1 cellular context compared by ENCODE assay signal in the genomic region with DNA sequence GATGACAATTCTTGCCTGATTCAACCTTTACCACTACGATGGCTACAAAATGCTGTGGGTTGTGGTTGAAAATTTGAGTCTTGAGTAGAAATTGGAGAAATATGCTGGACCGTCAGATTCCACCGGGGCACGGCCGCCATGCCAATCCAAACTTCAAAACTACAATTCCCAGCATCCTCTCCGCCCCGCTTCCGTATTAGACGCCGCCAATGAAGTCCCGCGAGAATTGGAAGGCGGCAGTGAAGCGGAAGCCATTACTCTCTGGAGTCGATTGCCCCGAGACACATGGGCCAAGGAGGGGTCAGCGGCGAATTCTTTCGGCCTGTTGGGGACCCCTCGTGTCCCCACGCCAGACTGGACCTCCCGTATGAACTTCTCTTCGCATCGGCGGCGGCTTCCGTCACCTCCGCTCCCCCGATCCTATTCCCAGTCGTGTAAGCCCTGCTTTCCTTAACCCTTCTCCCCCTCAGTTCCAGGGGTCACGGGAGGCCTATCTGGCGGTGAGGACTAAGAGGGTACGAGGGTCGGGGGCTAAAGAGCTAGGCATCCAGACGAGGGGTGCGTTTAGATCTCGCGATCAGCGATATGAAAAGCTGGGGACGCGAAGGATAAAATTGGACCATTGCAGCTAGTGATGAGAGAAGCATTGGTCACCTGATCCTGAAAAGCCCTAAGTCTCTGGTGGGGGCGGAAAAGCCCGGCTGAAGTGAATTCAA.
TF ChIP-seq lines count a peak whose summit lies in the region.

A gene (plus strand): TSS at position 239 of the 716 bp plus-strand sequence. CDS start 15,620 bp downstream, outside the sequence.

TF ChIP-seq in HepG2, 621 proteins besides CTCF, POLR2A, EP300 and RAD21 (continued from another document and continues in another):
- TF ChIP-seq, protein P1, sequence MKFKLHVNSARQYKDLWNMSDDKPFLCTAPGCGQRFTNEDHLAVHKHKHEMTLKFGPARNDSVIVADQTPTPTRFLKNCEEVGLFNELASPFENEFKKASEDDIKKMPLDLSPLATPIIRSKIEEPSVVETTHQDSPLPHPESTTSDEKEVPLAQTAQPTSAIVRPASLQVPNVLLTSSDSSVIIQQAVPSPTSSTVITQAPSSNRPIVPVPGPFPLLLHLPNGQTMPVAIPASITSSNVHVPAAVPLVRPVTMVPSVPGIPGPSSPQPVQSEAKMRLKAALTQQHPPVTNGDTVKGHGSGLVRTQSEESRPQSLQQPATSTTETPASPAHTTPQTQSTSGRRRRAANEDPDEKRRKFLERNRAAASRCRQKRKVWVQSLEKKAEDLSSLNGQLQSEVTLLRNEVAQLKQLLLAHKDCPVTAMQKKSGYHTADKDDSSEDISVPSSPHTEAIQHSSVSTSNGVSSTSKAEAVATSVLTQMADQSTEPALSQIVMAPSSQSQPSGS (CRISPR knock-in tag; IDR thresholded peaks at IDR 0.05), result no peak; the same call in 1 of the 2 replicates
- TF ChIP-seq POLR2G (IDR thresholded peaks at IDR 0.05; ENCODE audit: low read depth, low read length), result peak; percentile 97
- peak; percentile 87 for TF ChIP-seq HES4 (CRISPR knock-in tag; IDR thresholded peaks at IDR 0.05; ENCODE audit: borderline replicate concordance)
- TF ChIP-seq ZNF616 (CRISPR knock-in tag; IDR thresholded peaks at IDR 0.05; ENCODE audit: low read depth), result no peak
- TF ChIP-seq, protein P2, sequence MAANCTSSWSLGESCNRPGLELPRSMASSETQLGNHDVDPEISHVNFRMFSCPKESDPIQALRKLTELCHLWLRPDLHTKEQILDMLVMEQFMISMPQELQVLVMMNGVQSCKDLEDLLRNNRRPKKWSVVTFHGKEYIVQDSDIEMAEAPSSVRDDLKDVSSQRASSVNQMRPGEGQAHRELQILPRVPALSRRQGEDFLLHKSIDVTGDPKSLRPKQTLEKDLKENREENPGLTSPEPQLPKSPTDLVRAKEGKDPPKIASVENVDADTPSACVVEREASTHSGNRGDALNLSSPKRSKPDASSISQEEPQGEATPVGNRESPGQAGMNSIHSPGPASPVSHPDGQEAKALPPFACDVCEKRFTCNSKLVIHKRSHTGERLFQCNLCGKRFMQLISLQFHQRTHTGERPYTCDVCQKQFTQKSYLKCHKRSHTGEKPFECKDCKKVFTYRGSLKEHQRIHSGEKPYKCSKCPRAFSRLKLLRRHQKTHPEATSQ (CRISPR knock-in tag; IDR thresholded peaks at IDR 0.05; ENCODE audit: borderline replicate concordance), result no peak
- TF ChIP-seq, protein P3, sequence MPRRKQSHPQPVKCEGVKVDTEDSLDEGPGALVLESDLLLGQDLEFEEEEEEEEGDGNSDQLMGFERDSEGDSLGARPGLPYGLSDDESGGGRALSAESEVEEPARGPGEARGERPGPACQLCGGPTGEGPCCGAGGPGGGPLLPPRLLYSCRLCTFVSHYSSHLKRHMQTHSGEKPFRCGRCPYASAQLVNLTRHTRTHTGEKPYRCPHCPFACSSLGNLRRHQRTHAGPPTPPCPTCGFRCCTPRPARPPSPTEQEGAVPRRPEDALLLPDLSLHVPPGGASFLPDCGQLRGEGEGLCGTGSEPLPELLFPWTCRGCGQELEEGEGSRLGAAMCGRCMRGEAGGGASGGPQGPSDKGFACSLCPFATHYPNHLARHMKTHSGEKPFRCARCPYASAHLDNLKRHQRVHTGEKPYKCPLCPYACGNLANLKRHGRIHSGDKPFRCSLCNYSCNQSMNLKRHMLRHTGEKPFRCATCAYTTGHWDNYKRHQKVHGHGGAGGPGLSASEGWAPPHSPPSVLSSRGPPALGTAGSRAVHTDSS (CRISPR knock-in tag; conservative IDR thresholded peaks at IDR 0.05), result no peak
- no peak for TF ChIP-seq NONO (IDR thresholded peaks at IDR 0.05)
- TF ChIP-seq NONO (CRISPR knock-in tag; conservative IDR thresholded peaks at IDR 0.05), result 0 out of 2 replicates have a peak, but pooled peaks have one; percentile 24
- TF ChIP-seq PRPF4 (IDR thresholded peaks at IDR 0.05; ENCODE audit: low read depth, low read length, poor library complexity, severe bottlenecking), result no peak
- TF ChIP-seq ZNF253 (CRISPR knock-in tag; IDR thresholded peaks at IDR 0.05; ENCODE audit: borderline replicate concordance), result no peak
- no peak for TF ChIP-seq ZNF205 (CRISPR knock-in tag; IDR thresholded peaks at IDR 0.05)
- TF ChIP-seq NFE2 (CRISPR knock-in tag; IDR thresholded peaks at IDR 0.05), result no peak
- TF ChIP-seq CC2D1A (CRISPR knock-in tag; IDR thresholded peaks at IDR 0.05), result no peak
- TF ChIP-seq ZNF850 (CRISPR knock-in tag; conservative IDR thresholded peaks at IDR 0.05), result no peak
- TF ChIP-seq ZNF232 (CRISPR knock-in tag; IDR thresholded peaks at IDR 0.05; ENCODE audit: borderline replicate concordance), result peak; percentile 65; the same call in 1 of the 2 replicates
- TF ChIP-seq, protein P4, sequence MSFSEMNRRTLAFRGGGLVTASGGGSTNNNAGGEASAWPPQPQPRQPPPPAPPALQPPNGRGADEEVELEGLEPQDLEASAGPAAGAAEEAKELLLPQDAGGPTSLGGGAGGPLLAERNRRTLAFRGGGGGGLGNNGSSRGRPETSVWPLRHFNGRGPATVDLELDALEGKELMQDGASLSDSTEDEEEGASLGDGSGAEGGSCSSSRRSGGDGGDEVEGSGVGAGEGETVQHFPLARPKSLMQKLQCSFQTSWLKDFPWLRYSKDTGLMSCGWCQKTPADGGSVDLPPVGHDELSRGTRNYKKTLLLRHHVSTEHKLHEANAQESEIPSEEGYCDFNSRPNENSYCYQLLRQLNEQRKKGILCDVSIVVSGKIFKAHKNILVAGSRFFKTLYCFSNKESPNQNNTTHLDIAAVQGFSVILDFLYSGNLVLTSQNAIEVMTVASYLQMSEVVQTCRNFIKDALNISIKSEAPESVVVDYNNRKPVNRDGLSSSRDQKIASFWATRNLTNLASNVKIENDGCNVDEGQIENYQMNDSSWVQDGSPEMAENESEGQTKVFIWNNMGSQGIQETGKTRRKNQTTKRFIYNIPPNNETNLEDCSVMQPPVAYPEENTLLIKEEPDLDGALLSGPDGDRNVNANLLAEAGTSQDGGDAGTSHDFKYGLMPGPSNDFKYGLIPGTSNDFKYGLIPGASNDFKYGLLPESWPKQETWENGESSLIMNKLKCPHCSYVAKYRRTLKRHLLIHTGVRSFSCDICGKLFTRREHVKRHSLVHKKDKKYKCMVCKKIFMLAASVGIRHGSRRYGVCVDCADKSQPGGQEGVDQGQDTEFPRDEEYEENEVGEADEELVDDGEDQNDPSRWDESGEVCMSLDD (CRISPR knock-in tag; IDR thresholded peaks at IDR 0.05; ENCODE audit: borderline replicate concordance), result peak; percentile 27; the same call in 1 of the 2 replicates
- 0 out of 2 replicates have a peak, but pooled peaks have one; percentile 39 for TF ChIP-seq ZNF343 (CRISPR knock-in tag; IDR thresholded peaks at IDR 0.05)
- TF ChIP-seq, protein P5, sequence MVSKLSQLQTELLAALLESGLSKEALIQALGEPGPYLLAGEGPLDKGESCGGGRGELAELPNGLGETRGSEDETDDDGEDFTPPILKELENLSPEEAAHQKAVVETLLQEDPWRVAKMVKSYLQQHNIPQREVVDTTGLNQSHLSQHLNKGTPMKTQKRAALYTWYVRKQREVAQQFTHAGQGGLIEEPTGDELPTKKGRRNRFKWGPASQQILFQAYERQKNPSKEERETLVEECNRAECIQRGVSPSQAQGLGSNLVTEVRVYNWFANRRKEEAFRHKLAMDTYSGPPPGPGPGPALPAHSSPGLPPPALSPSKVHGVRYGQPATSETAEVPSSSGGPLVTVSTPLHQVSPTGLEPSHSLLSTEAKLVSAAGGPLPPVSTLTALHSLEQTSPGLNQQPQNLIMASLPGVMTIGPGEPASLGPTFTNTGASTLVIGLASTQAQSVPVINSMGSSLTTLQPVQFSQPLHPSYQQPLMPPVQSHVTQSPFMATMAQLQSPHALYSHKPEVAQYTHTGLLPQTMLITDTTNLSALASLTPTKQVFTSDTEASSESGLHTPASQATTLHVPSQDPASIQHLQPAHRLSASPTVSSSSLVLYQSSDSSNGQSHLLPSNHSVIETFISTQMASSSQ (IDR thresholded peaks at IDR 0.05; ENCODE audit: low read depth), result 0 out of 2 replicates have a peak, but pooled peaks have one; percentile 39
- TF ChIP-seq, protein P5 (CRISPR knock-in tag; IDR thresholded peaks at IDR 0.05; ENCODE audit: borderline replicate concordance), result no peak; the same call in 1 of the 2 replicates
- no peak for TF ChIP-seq ZNF496 (CRISPR knock-in tag; IDR thresholded peaks at IDR 0.05; ENCODE audit: insufficient replicate concordance)
- TF ChIP-seq ZNF225 (CRISPR knock-in tag; IDR thresholded peaks at IDR 0.05), result peak; percentile 63; the same call in 1 of the 2 replicates
- TF ChIP-seq, protein P6, sequence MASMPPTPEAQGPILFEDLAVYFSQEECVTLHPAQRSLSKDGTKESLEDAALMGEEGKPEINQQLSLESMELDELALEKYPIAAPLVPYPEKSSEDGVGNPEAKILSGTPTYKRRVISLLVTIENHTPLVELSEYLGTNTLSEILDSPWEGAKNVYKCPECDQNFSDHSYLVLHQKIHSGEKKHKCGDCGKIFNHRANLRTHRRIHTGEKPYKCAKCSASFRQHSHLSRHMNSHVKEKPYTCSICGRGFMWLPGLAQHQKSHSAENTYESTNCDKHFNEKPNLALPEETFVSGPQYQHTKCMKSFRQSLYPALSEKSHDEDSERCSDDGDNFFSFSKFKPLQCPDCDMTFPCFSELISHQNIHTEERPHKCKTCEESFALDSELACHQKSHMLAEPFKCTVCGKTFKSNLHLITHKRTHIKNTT (CRISPR knock-in tag; IDR thresholded peaks at IDR 0.05), result no peak
- no peak for TF ChIP-seq ZNF660 (CRISPR knock-in tag; IDR thresholded peaks at IDR 0.05; ENCODE audit: borderline replicate concordance, low read depth)
- TF ChIP-seq ZNF619 (CRISPR knock-in tag; IDR thresholded peaks at IDR 0.05), result peak; percentile 73; the same call in 1 of the 2 replicates
- TF ChIP-seq KDM6A (CRISPR knock-in tag; IDR thresholded peaks at IDR 0.05; ENCODE audit: low read depth), result no peak
- TF ChIP-seq ARHGAP35 (CRISPR knock-in tag; IDR thresholded peaks at IDR 0.05; ENCODE audit: borderline replicate concordance), result peak; percentile 35; the same call in 1 of the 2 replicates
- TF ChIP-seq, protein P7, sequence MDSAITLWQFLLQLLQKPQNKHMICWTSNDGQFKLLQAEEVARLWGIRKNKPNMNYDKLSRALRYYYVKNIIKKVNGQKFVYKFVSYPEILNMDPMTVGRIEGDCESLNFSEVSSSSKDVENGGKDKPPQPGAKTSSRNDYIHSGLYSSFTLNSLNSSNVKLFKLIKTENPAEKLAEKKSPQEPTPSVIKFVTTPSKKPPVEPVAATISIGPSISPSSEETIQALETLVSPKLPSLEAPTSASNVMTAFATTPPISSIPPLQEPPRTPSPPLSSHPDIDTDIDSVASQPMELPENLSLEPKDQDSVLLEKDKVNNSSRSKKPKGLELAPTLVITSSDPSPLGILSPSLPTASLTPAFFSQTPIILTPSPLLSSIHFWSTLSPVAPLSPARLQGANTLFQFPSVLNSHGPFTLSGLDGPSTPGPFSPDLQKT (CRISPR knock-in tag; IDR thresholded peaks at IDR 0.05; ENCODE audit: borderline replicate concordance), result no peak
- no peak for TF ChIP-seq ZNF644 (CRISPR knock-in tag; IDR thresholded peaks at IDR 0.05; ENCODE audit: low read depth)
- TF ChIP-seq, protein P8, sequence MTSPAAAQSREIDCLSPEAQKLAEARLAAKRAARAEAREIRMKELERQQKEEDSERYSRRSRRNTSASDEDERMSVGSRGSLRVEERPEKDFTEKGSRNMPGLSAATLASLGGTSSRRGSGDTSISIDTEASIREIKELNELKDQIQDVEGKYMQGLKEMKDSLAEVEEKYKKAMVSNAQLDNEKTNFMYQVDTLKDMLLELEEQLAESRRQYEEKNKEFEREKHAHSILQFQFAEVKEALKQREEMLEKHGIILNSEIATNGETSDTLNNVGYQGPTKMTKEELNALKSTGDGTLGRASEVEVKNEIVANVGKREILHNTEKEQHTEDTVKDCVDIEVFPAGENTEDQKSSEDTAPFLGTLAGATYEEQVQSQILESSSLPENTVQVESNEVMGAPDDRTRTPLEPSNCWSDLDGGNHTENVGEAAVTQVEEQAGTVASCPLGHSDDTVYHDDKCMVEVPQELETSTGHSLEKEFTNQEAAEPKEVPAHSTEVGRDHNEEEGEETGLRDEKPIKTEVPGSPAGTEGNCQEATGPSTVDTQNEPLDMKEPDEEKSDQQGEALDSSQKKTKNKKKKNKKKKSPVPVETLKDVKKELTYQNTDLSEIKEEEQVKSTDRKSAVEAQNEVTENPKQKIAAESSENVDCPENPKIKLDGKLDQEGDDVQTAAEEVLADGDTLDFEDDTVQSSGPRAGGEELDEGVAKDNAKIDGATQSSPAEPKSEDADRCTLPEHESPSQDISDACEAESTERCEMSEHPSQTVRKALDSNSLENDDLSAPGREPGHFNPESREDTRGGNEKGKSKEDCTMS (CRISPR knock-in tag; conservative IDR thresholded peaks at IDR 0.05), result no peak
- TF ChIP-seq, protein P9, sequence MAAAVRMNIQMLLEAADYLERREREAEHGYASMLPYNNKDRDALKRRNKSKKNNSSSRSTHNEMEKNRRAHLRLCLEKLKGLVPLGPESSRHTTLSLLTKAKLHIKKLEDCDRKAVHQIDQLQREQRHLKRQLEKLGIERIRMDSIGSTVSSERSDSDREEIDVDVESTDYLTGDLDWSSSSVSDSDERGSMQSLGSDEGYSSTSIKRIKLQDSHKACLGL (CRISPR knock-in tag; IDR thresholded peaks at IDR 0.05), result peak; percentile 91
- peak; percentile 100 for TF ChIP-seq THAP11 (CRISPR knock-in tag; IDR thresholded peaks at IDR 0.05)
- TF ChIP-seq FOXM1 (CRISPR knock-in tag; IDR thresholded peaks at IDR 0.05), result no peak
- no peak for TF ChIP-seq TRIM24 (CRISPR knock-in tag; IDR thresholded peaks at IDR 0.05)
- TF ChIP-seq RCOR2 (CRISPR knock-in tag; IDR thresholded peaks at IDR 0.05), result no peak
- no peak for TF ChIP-seq HMG20A (CRISPR knock-in tag; IDR thresholded peaks at IDR 0.05; ENCODE audit: borderline replicate concordance)
- no peak for TF ChIP-seq ZKSCAN1 (IDR thresholded peaks at IDR 0.05; ENCODE audit: low read length)
- TF ChIP-seq, protein P10, sequence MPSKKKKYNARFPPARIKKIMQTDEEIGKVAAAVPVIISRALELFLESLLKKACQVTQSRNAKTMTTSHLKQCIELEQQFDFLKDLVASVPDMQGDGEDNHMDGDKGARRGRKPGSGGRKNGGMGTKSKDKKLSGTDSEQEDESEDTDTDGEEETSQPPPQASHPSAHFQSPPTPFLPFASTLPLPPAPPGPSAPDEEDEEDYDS (CRISPR knock-in tag; IDR thresholded peaks at IDR 0.05), result peak; percentile 80
